ENCODE assay signal across 15 cellular contexts in genomic region chr21:36437745-36438128, GRCh38. TPM values are rescaled to one million over a fixed set of nuclear protein-coding genes. Genes with fewer than 3 reads are reported as not detected.
DNase-seq lines count a peak whose midpoint lies in the region; ATAC-seq, FAIRE-seq and TF ChIP-seq lines count a peak whose summit lies in the region.
"Had no signal": no experiment of that assay in that cellular context is flagged by ENCODE, and none has a peak within 500 bp of the region (broad histone marks: within the 10 kb centered on the region; RNA-seq: fewer than 3 reads in every experiment).

No MANE protein-coding gene starts in this region.

- no TSS peak for BruUV-seq in IMR-90 (replicated peaks; lab: Mats Ljungman, UMichigan)

- intact Hi-C loops in IMR-90 (cut with micrococcal nuclease) = no loop called here

- H3K4me2 ChIP-seq in IMR-90 (ENCODE audit: low read depth, low read length) = no peak overlapping the region
- H3K4me2 ChIP-seq in astrocyte (ENCODE audit: low read length) = peak overlapping the region; percentile 57

- H3K36me3 Mint-ChIP-seq in astrocyte (ENCODE audit: low read depth, unreplicated experiment) (peaks cover 3% of the 10 kb centered on the region), endodermal cell (ENCODE audit: low read depth) (no peaks in the 10 kb centered on the region)
- H3K36me3 Mint-ChIP-seq: activated CD8-positive, alpha-beta memory T cell treated with anti-CD3 and anti-CD28 coated beads, Interleukin-2, amount 10 ng/mL, durations not matched to agents 7 days and 5 days had no signal

- no peak overlapping the region for H2BK15ac ChIP-seq in IMR-90 (ENCODE audit: low read depth, low read length)

- DNase-seq in AG09319 (ENCODE audit: extremely low read depth, low read depth) = peak; percentile 49
- DNase-seq in IMR-90 = peak; percentile 97
- DNase-seq in astrocyte (ENCODE audit: low read depth) = peak; percentile 98
- peak; percentile 95 for DNase-seq in iris pigment epithelial cell (ENCODE audit: low read depth)
- no peak for DNase-seq in NCI-H2196 (lab: John Stamatoyannopoulos, UW; ENCODE audit: unreplicated experiment)
- no peak for DNase-seq in endodermal cell
- DNase-seq: activated CD8-positive, alpha-beta memory T cell treated with anti-CD3 and anti-CD28 coated beads, Interleukin-2, amount 10 ng/mL, durations not matched to agents 7 days and 5 days; NCI-H510A; posterior cingulate gyrus had no signal

- H3K27ac ChIP-seq in IMR-90 (ENCODE audit: insufficient read depth, low read length) (no peak overlapping the region), astrocyte (ENCODE audit: low read depth, low read length) (peak overlapping the region; percentile 79), endodermal cell (ENCODE audit: low read depth, low read length) (no peak overlapping the region)
- H3K27ac ChIP-seq: esophagus muscularis mucosa had no signal

- H4K5ac ChIP-seq in IMR-90 (ENCODE audit: low read depth, low read length) = no peak overlapping the region

- in situ Hi-C loops in IMR-90 (cut with MboI; ENCODE audit: low sequenced_read_pairs) = no loop called here

- H4K20me1 ChIP-seq in IMR-90 (ENCODE audit: insufficient read depth, low read length) (no peaks in the 10 kb centered on the region), astrocyte (ENCODE audit: insufficient read depth, low read length) (no peaks in the 10 kb centered on the region)

- no peak overlapping the region for H2BK120ac ChIP-seq in IMR-90 (ENCODE audit: low read depth, low read length)

- peak; percentile 94 for ATAC-seq in IMR-90 (ENCODE audit: low read depth)
- no peak for ATAC-seq in GM19455 (IDR thresholded peaks at IDR 0.05; ENCODE audit: unreplicated experiment)
- no peak for ATAC-seq in GM21576 (IDR thresholded peaks at IDR 0.05; ENCODE audit: unreplicated experiment)
- ATAC-seq: activated CD8-positive, alpha-beta memory T cell treated with anti-CD3 and anti-CD28 coated beads, Interleukin-2, amount 10 ng/mL, durations not matched to agents 7 days and 5 days had no signal

- no peak overlapping the region for H3K56ac ChIP-seq in IMR-90 (ENCODE audit: extremely low read depth, insufficient read depth, low read length)

- CTCF ChIA-PET in IMR-90 (lab: Yijun Ruan, JAX) = interaction anchor here (0.6 kb wide), 1 partner anchor 166 kb away, joined by 4 read pairs; no protein-coding TSS in a partner anchor

- H3K9ac ChIP-seq in IMR-90 (ENCODE audit: low read depth, low read length) = no peak overlapping the region
- peak overlapping the region; percentile 50 for H3K9ac ChIP-seq in astrocyte (ENCODE audit: low read length)
- H3K9ac ChIP-seq in endodermal cell (ENCODE audit: extremely low read depth, low read length, poor library complexity, severe bottlenecking) = no peak overlapping the region

- H3K14ac ChIP-seq in IMR-90 (replicated peaks; ENCODE audit: low read depth, low read length) = no peak overlapping the region

- H3K9me3 Mint-ChIP-seq in astrocyte (ENCODE audit: unreplicated experiment) (no peaks in the 10 kb centered on the region), endodermal cell (no peaks in the 10 kb centered on the region)

- POLR2A ChIA-PET in IMR-90 (lab: Charles Lee; ENCODE audit: unreplicated experiment) = no interaction called here

- H2AFZ ChIP-seq in IMR-90 (replicated peaks; ENCODE audit: low read length, poor library complexity) (no peak overlapping the region), astrocyte (ENCODE audit: low read depth, low read length) (no peak overlapping the region)

- H3K4me1 Mint-ChIP-seq in astrocyte (ENCODE audit: low read depth, unreplicated experiment) (peaks cover 21% of the 10 kb centered on the region), endodermal cell (peaks cover 12% of the 10 kb centered on the region)
- H3K4me1 Mint-ChIP-seq: activated CD8-positive, alpha-beta memory T cell treated with anti-CD3 and anti-CD28 coated beads, Interleukin-2, amount 10 ng/mL, durations not matched to agents 7 days and 5 days had no signal

- H3K36me3 ChIP-seq in IMR-90 (ENCODE audit: control insufficient read depth, insufficient read depth, low read length) (no peaks in the 10 kb centered on the region), astrocyte (ENCODE audit: insufficient read depth, low read length) (no peaks in the 10 kb centered on the region), endodermal cell (ENCODE audit: control insufficient read depth, insufficient read depth, low read length) (no peaks in the 10 kb centered on the region)
- H3K36me3 ChIP-seq: esophagus muscularis mucosa had no signal

- WGBS in IMR-90 (ENCODE audit: extremely low coverage in 2 of 2, insufficient read length in 1 of 2), 2 experiments = 39% methylated on average over 2 of the region's 6 CpGs; no CpG with 5 or more reads in 1 of the 2 experiments
- 92% methylated on average over 4 to 6 of the region's 6 CpGs for WGBS in endodermal cell (ENCODE audit: insufficient coverage in 1 of 2, insufficient read length in 1 of 2), 2 experiments

- TF ChIP-seq RAD21 in IMR-90 (IDR thresholded peaks at IDR 0.05; ENCODE audit: low read length) = no peak

- H3K79me1 ChIP-seq in IMR-90 (ENCODE audit: low read depth in 1 of 2, low read length in 2 of 2) = no peaks in the 10 kb centered on the region

- no peak overlapping the region for H3K4ac ChIP-seq in IMR-90 (ENCODE audit: low read depth, low read length)

- FAIRE-seq in astrocyte (lab: Jason Lieb, UNC) = no peak
- FAIRE-seq: D721Med, urothelium cell line had no signal

- H3K79me2 ChIP-seq in astrocyte (ENCODE audit: insufficient read depth, low read length) = peaks cover 7% of the 10 kb centered on the region

- H3K4me1 ChIP-seq in IMR-90 (ENCODE audit: control insufficient read depth, insufficient read depth, low read length) (peaks cover 2% of the 10 kb centered on the region; the same call in 1 of the 2 replicates), astrocyte (ENCODE audit: insufficient read depth, low read length) (peaks cover 23% of the 10 kb centered on the region), endodermal cell (ENCODE audit: control insufficient read depth, insufficient read depth, low read length) (no peaks in the 10 kb centered on the region)
- H3K4me1 ChIP-seq: esophagus muscularis mucosa had no signal

- no peaks in the 10 kb centered on the region; the same call in 1 of the 2 replicates for H3K9me1 ChIP-seq in IMR-90 (ENCODE audit: insufficient read depth, low read length)

- H3K4me3 Mint-ChIP-seq in astrocyte (ENCODE audit: unreplicated experiment) (no peak overlapping the region), endodermal cell (no peak overlapping the region)
- H3K4me3 Mint-ChIP-seq: activated CD8-positive, alpha-beta memory T cell treated with anti-CD3 and anti-CD28 coated beads, Interleukin-2, amount 10 ng/mL, durations not matched to agents 7 days and 5 days had no signal

- H3K27ac Mint-ChIP-seq in astrocyte (ENCODE audit: unreplicated experiment) = no peak overlapping the region
- no peak overlapping the region for H3K27ac Mint-ChIP-seq in endodermal cell
- H3K27ac Mint-ChIP-seq: activated CD8-positive, alpha-beta memory T cell treated with anti-CD3 and anti-CD28 coated beads, Interleukin-2, amount 10 ng/mL, durations not matched to agents 7 days and 5 days had no signal

- TF ChIP-seq POLR2A in IMR-90 (IDR thresholded peaks at IDR 0.05; ENCODE audit: low read depth, low read length) = no peak

- H3K18ac ChIP-seq in IMR-90 (ENCODE audit: low read depth, low read length) = no peak overlapping the region

- H4K8ac ChIP-seq in IMR-90 (ENCODE audit: low read depth in 2 of 2, low read length in 2 of 2) = no peak overlapping the region

- H2BK5ac ChIP-seq in IMR-90 (ENCODE audit: low read depth, low read length, poor library complexity, severe bottlenecking) = no peak overlapping the region

- H3K9me3 ChIP-seq in IMR-90 (ENCODE audit: control insufficient read depth, insufficient read depth, low read length) (no peaks in the 10 kb centered on the region), astrocyte (ENCODE audit: insufficient read depth, low read depth, low read length) (no peaks in the 10 kb centered on the region), endodermal cell (ENCODE audit: control insufficient read depth, low read length) (no peaks in the 10 kb centered on the region)

- H2AK9ac ChIP-seq in IMR-90 (replicated peaks; ENCODE audit: low read depth, low read length, poor library complexity) = no peak overlapping the region

- H3K4me3 ChIP-seq in IMR-90 (ENCODE audit: insufficient read depth, low read depth, low read length) (no peak overlapping the region), astrocyte (ENCODE audit: insufficient read depth, low read depth, low read length) (no peak overlapping the region), endodermal cell (ENCODE audit: low read length) (no peak overlapping the region)
- H3K4me3 ChIP-seq: esophagus muscularis mucosa had no signal

- H4K91ac ChIP-seq in IMR-90 (ENCODE audit: insufficient read depth, low read depth, low read length) = no peak overlapping the region

- no peak overlapping the region for H2AK5ac ChIP-seq in IMR-90 (ENCODE audit: low read depth, low read length)

- TF ChIP-seq CTCF in AG09319 (IDR thresholded peaks at IDR 0.05; ENCODE audit: low read depth, low read length) (no peak), IMR-90 (conservative IDR thresholded peaks at IDR 0.05; ENCODE audit: low read depth, low read length) (no peak), astrocyte (IDR thresholded peaks at IDR 0.05; ENCODE audit: insufficient read depth, low read depth, low read length) (no peak), endodermal cell (conservative IDR thresholded peaks at IDR 0.05) (no peak)

- H3K27me3 ChIP-seq in IMR-90 (ENCODE audit: control insufficient read depth, insufficient read depth, low read length) (no peaks in the 10 kb centered on the region), astrocyte (ENCODE audit: insufficient read depth, low read length) (no peaks in the 10 kb centered on the region), endodermal cell (ENCODE audit: control insufficient read depth, insufficient read depth, low read length, poor library complexity, severe bottlenecking) (no peaks in the 10 kb centered on the region)

- no peak overlapping the region for H2BK20ac ChIP-seq in IMR-90 (ENCODE audit: low read depth, low read length)

- H3K23ac ChIP-seq in IMR-90 (ENCODE audit: low read depth, low read length) = no peak overlapping the region

- H3K27me3 Mint-ChIP-seq in astrocyte (ENCODE audit: low read depth, unreplicated experiment) (no peaks in the 10 kb centered on the region), endodermal cell (ENCODE audit: insufficient read depth) (no peaks in the 10 kb centered on the region)

- dilution Hi-C loops in IMR-90 (cut with HindIII; ENCODE audit: low sequenced_read_pairs, unreplicated experiment) = no loop called here

RNA-seq across cellular contexts. Expression of gene CLDN14, which starts 42.2 kb away (rescaled TPM):
- total RNA-seq in IMR-90 (2012; rRNA removed) = not detected in 2 replicates
- polyA plus RNA-seq in IMR-90 (2012; rRNA removed) = not detected in 2 replicates
- 0.04 TPM in 1 of 2 replicates, not detected in the other for polyA plus RNA-seq in IMR-90 (2012; cell fraction: cytosol; rRNA removed)
- 0.04 TPM in 1 of 2 replicates, not detected in the other for polyA plus RNA-seq in IMR-90 (2012; cell fraction: nucleus; rRNA removed; ENCODE audit: low replicate concordance)
- total RNA-seq in astrocyte = not detected in 2 replicates
- not detected for total RNA-seq in endodermal cell
- polyA plus RNA-seq in endodermal cell (2013, experiment 1 of 2) = not detected
- not detected for polyA plus RNA-seq in endodermal cell (2013, experiment 2 of 2)
- total RNA-seq: activated CD8-positive, alpha-beta memory T cell treated with anti-CD3 and anti-CD28 coated beads, Interleukin-2, amount 10 ng/mL, durations not matched to agents 7 days and 5 days; esophagus muscularis mucosa; lung microvascular endothelial cell had no signal

RNA-seq across cellular contexts. Expression of gene CHAF1B, which starts 52.5 kb away (rescaled TPM):
- total RNA-seq in IMR-90 (2012; rRNA removed) (4.5 and 4.7 TPM in 2 replicates), astrocyte (2.8 and 3.0 TPM in 2 replicates), endodermal cell (10 to 100 TPM; 16.3 to 27.1 TPM)
- 6.3 and 6.4 TPM in 2 replicates for polyA plus RNA-seq in IMR-90 (2012; rRNA removed)
- 2.1 and 2.9 TPM in 2 replicates for polyA plus RNA-seq in IMR-90 (2012; cell fraction: cytosol; rRNA removed)
- polyA plus RNA-seq in IMR-90 (2012; cell fraction: nucleus; rRNA removed; ENCODE audit: low replicate concordance) = 2.1 and 4.5 TPM in 2 replicates
- polyA plus RNA-seq in endodermal cell (2013, experiment 1 of 2) = 14.6 TPM
- 11.7 TPM for polyA plus RNA-seq in endodermal cell (2013, experiment 2 of 2)

Comparison
In these comparisons a context has a peak if more than half of its experiments do, and no peak if none do; other contexts are left out.
1. DNase-seq: peak in AG09319 (single experiment), IMR-90 (single experiment), astrocyte (single experiment) and iris pigment epithelial cell (single experiment); none in NCI-H2196 (single experiment) and endodermal cell (single experiment).